ENCODE assay signal across 19 cellular contexts in the genomic region with DNA sequence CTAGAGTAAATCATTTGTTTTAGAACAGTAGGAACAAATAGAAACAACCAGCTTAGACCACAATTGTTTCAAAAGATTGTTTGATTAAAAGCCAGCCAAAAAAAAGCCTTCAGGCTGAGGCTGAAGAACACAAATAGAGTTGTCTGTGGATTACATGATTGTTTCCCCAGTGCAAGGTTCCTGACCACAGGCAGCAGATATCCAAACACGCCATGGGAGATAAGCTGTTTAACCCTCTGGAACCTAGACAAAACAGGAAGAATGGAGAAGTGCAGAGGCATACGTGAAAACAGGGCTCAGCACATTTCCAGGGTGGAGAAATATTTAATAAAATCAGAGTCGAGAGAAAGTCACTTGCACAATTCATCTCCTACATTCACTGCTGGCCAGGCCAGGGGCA. TPM values are rescaled to one million over a fixed set of nuclear protein-coding genes. Genes with fewer than 3 reads are reported as not detected.
DNase-seq lines count a peak whose midpoint lies in the region; ATAC-seq and TF ChIP-seq lines count a peak whose summit lies in the region.
"Had no signal": no experiment of that assay in that cellular context is flagged by ENCODE, and none has a peak within 500 bp of the region (broad histone marks: within the 10 kb centered on the region; RNA-seq: fewer than 3 reads in every experiment).

No MANE protein-coding gene starts in this region.

- H3K27me3 Mint-ChIP-seq in Caco-2 (ENCODE audit: insufficient read depth, unreplicated experiment): no peaks in the 10 kb centered on the region
- H3K27me3 Mint-ChIP-seq in activated T-helper 2 cell treated with anti-CD3 and anti-CD28 coated beads, Interferon-gamma antibody, Interleukin-2, Interleukin-4, amounts not matched to agents 10 μg/mL and 5 μg/mL and 100 μg/mL, durations not matched to agents 14 hours and 24 hours and 36 hours (ENCODE audit: low read depth): no peaks in the 10 kb centered on the region
- no peaks in the 10 kb centered on the region for H3K27me3 Mint-ChIP-seq in activated CD8-positive, alpha-beta T cell treated with anti-CD3 and anti-CD28 coated beads, Interleukin-2, amount 10 ng/mL, durations not matched to agents 7 days and 5 days (ENCODE audit: low read depth)
- H3K27me3 Mint-ChIP-seq: stimulated activated memory B cell treated with anti-CD40 and anti-IgM and Interleukin-4, amounts not matched to agents 10 μg/mL and 1 μg/mL and 100 μg/mL, for 72 hours had no signal

- no peak for TF ChIP-seq POLR2A in heart left ventricle (IDR thresholded peaks at IDR 0.05)

- peak overlapping the region in 10 of 12 donors; percentile 30 to 93 (median 78) for H3K27ac ChIP-seq in heart left ventricle
- H3K27ac ChIP-seq: PC-9, SK-N-MC had no signal

- H3K36me3 ChIP-seq in Caco-2 (ENCODE audit: control insufficient read depth, insufficient read depth, low read length): no peaks in the 10 kb centered on the region; the same call in 1 of the 2 replicates
- peaks cover 0 to 47% (median 19%) of the 10 kb centered on the region in 9 donors for H3K36me3 ChIP-seq in heart left ventricle
- H3K36me3 ChIP-seq: MG63 had no signal

- intact Hi-C loops in Caco-2 (cut with micrococcal nuclease; ENCODE audit: unreplicated experiment) (no loop called here), heart left ventricle (cut with DNase I) (no loop called here)
- intact Hi-C loops in activated T-helper 2 cell treated with anti-CD3 and anti-CD28 coated beads, Interferon-gamma antibody, Interleukin-2, Interleukin-4, amounts not matched to agents 10 μg/mL and 5 μg/mL and 100 μg/mL, durations not matched to agents 14 hours and 24 hours and 36 hours (cut with micrococcal nuclease): no loop called here

- H3K9me3 Mint-ChIP-seq in Caco-2 (ENCODE audit: unreplicated experiment): no peaks in the 10 kb centered on the region
- no peaks in the 10 kb centered on the region for H3K9me3 Mint-ChIP-seq in activated T-helper 2 cell treated with anti-CD3 and anti-CD28 coated beads, Interferon-gamma antibody, Interleukin-2, Interleukin-4, amounts not matched to agents 10 μg/mL and 5 μg/mL and 100 μg/mL, durations not matched to agents 14 hours and 24 hours and 36 hours
- H3K9me3 Mint-ChIP-seq in activated CD8-positive, alpha-beta T cell treated with anti-CD3 and anti-CD28 coated beads, Interleukin-2, amount 10 ng/mL, durations not matched to agents 7 days and 5 days (ENCODE audit: insufficient read depth): no peaks in the 10 kb centered on the region
- H3K9me3 Mint-ChIP-seq: CD8-positive, alpha-beta T cell; stimulated activated memory B cell treated with anti-CD40 and anti-IgM and Interleukin-4, amounts not matched to agents 10 μg/mL and 1 μg/mL and 100 μg/mL, for 72 hours had no signal

- CTCF ChIA-PET in Caco-2 (lab: Charles Lee): interaction anchor here (0.7 to 1.3 kb wide), 2 partner anchors 15 to 99 kb away, joined by 3 read pairs; no protein-coding TSS in a partner anchor
- CTCF ChIA-PET in activated CD8-positive, alpha-beta T cell treated with anti-CD3 and anti-CD28 coated beads, Interleukin-2, amount 10 ng/mL, durations not matched to agents 7 days and 5 days (lab: Charles Lee): no interaction called here

- peaks cover 18% of the 10 kb centered on the region for H3K36me3 Mint-ChIP-seq in Caco-2 (ENCODE audit: insufficient read depth, unreplicated experiment)
- H3K36me3 Mint-ChIP-seq in activated T-helper 2 cell treated with anti-CD3 and anti-CD28 coated beads, Interferon-gamma antibody, Interleukin-2, Interleukin-4, amounts not matched to agents 10 μg/mL and 5 μg/mL and 100 μg/mL, durations not matched to agents 14 hours and 24 hours and 36 hours (ENCODE audit: low read depth): peaks cover 11% of the 10 kb centered on the region
- peaks cover 3% of the 10 kb centered on the region for H3K36me3 Mint-ChIP-seq in activated CD8-positive, alpha-beta T cell treated with anti-CD3 and anti-CD28 coated beads, Interleukin-2, amount 10 ng/mL, durations not matched to agents 7 days and 5 days (ENCODE audit: low read depth)

- H3K4me3 ChIP-seq in Caco-2 (ENCODE audit: low read depth, low read length) (no peak overlapping the region), heart left ventricle (no peak overlapping the region)
- H3K4me3 ChIP-seq: MG63, PC-9, SK-N-MC, skin epidermis had no signal

- H3K9me3 ChIP-seq in Caco-2 (no peaks in the 10 kb centered on the region), heart left ventricle (no peaks in the 10 kb centered on the region)
- H3K9me3 ChIP-seq: MG63 had no signal

- peak; percentile 3 to 36 (median 23) for ATAC-seq in heart left ventricle
- no peak for ATAC-seq in HG03342 (IDR thresholded peaks at IDR 0.05; ENCODE audit: unreplicated experiment)
- no peak for ATAC-seq in GM18868 (IDR thresholded peaks at IDR 0.05; ENCODE audit: unreplicated experiment)
- no peak for ATAC-seq in activated CD8-positive, alpha-beta T cell treated with anti-CD3 and anti-CD28 coated beads, Interleukin-2, amount 10 ng/mL, durations not matched to agents 7 days and 5 days
- ATAC-seq: CD8-positive, alpha-beta T cell; stimulated activated memory B cell treated with anti-CD40 and anti-IgM and Interleukin-4, amounts not matched to agents 10 μg/mL and 1 μg/mL and 100 μg/mL, for 72 hours had no signal

- DNase-seq in Caco-2: no peak
- no peak for DNase-seq in activated T-helper 2 cell treated with anti-CD3 and anti-CD28 coated beads, Interferon-gamma antibody, Interleukin-2, Interleukin-4, amounts not matched to agents 10 μg/mL and 5 μg/mL and 100 μg/mL, durations not matched to agents 14 hours and 24 hours and 36 hours (ENCODE audit: low spot score)
- no peak for DNase-seq in heart left ventricle
- DNase-seq in non-pigmented ciliary epithelial cell (ENCODE audit: low read depth): peak; percentile 55
- no peak for DNase-seq in cerebellum (ENCODE audit: low spot score)
- no peak for DNase-seq in activated CD8-positive, alpha-beta T cell treated with anti-CD3 and anti-CD28 coated beads, Interleukin-2, amount 10 ng/mL, durations not matched to agents 7 days and 5 days
- DNase-seq: activated effector memory CD4-positive, alpha-beta T cell treated with anti-CD3 and anti-CD28 coated beads, Interleukin-2, amount 50 U/mL, for 16 hours; CD8-positive, alpha-beta T cell; effector CD8-positive, alpha-beta T cell; EL; MG63; NCI-H524 treated with DMSO at 0.1 percent for 48 hours; PC-9; trophoblast cell had no signal

- H3K27me3 ChIP-seq in Caco-2 (replicated peaks; ENCODE audit: control insufficient read depth, insufficient read depth, low read length) (no peaks in the 10 kb centered on the region), heart left ventricle (no peaks in the 10 kb centered on the region)
- H3K27me3 ChIP-seq: MG63 had no signal

- H3K4me1 ChIP-seq in Caco-2 (0 out of 2 replicates have a peak, but pooled peaks cover 3% of the 10 kb centered on the region), heart left ventricle (peaks cover 0 to 33% (median 18%) of the 10 kb centered on the region in 12 donors)

- TF ChIP-seq CTCF in Caco-2 (IDR thresholded peaks at IDR 0.05; ENCODE audit: insufficient read depth in 1 of 2, low read depth in 1 of 2, low read length in 1 of 2, severe bottlenecking in 1 of 2, unreplicated experiment in 1 of 2) (no peak), heart left ventricle (IDR thresholded peaks at IDR 0.05) (no peak)

- H3K27ac Mint-ChIP-seq in Caco-2 (ENCODE audit: unreplicated experiment): peak overlapping the region; percentile 55
- peak overlapping the region; percentile 38 for H3K27ac Mint-ChIP-seq in activated T-helper 2 cell treated with anti-CD3 and anti-CD28 coated beads, Interferon-gamma antibody, Interleukin-2, Interleukin-4, amounts not matched to agents 10 μg/mL and 5 μg/mL and 100 μg/mL, durations not matched to agents 14 hours and 24 hours and 36 hours
- no peak overlapping the region for H3K27ac Mint-ChIP-seq in activated CD8-positive, alpha-beta T cell treated with anti-CD3 and anti-CD28 coated beads, Interleukin-2, amount 10 ng/mL, durations not matched to agents 7 days and 5 days
- H3K27ac Mint-ChIP-seq: CD8-positive, alpha-beta T cell; stimulated activated memory B cell treated with anti-CD40 and anti-IgM and Interleukin-4, amounts not matched to agents 10 μg/mL and 1 μg/mL and 100 μg/mL, for 72 hours had no signal

- BruUV-seq in Caco-2 (replicated peaks; lab: Mats Ljungman, UMichigan): no TSS peak

- no peak overlapping the region for H3K4me3 Mint-ChIP-seq in Caco-2 (ENCODE audit: unreplicated experiment)
- no peak overlapping the region for H3K4me3 Mint-ChIP-seq in activated T-helper 2 cell treated with anti-CD3 and anti-CD28 coated beads, Interferon-gamma antibody, Interleukin-2, Interleukin-4, amounts not matched to agents 10 μg/mL and 5 μg/mL and 100 μg/mL, durations not matched to agents 14 hours and 24 hours and 36 hours (ENCODE audit: low read depth)
- H3K4me3 Mint-ChIP-seq in activated CD8-positive, alpha-beta T cell treated with anti-CD3 and anti-CD28 coated beads, Interleukin-2, amount 10 ng/mL, durations not matched to agents 7 days and 5 days: no peak overlapping the region
- H3K4me3 Mint-ChIP-seq: CD8-positive, alpha-beta T cell; stimulated activated memory B cell treated with anti-CD40 and anti-IgM and Interleukin-4, amounts not matched to agents 10 μg/mL and 1 μg/mL and 100 μg/mL, for 72 hours had no signal

- H3K4me1 Mint-ChIP-seq in Caco-2 (ENCODE audit: low read depth, unreplicated experiment): peaks cover 7% of the 10 kb centered on the region
- peaks cover 2% of the 10 kb centered on the region for H3K4me1 Mint-ChIP-seq in activated T-helper 2 cell treated with anti-CD3 and anti-CD28 coated beads, Interferon-gamma antibody, Interleukin-2, Interleukin-4, amounts not matched to agents 10 μg/mL and 5 μg/mL and 100 μg/mL, durations not matched to agents 14 hours and 24 hours and 36 hours (ENCODE audit: low read depth)
- no peaks in the 10 kb centered on the region for H3K4me1 Mint-ChIP-seq in activated CD8-positive, alpha-beta T cell treated with anti-CD3 and anti-CD28 coated beads, Interleukin-2, amount 10 ng/mL, durations not matched to agents 7 days and 5 days (ENCODE audit: low read depth)
- H3K4me1 Mint-ChIP-seq: stimulated activated memory B cell treated with anti-CD40 and anti-IgM and Interleukin-4, amounts not matched to agents 10 μg/mL and 1 μg/mL and 100 μg/mL, for 72 hours had no signal

- POLR2A ChIA-PET in Caco-2 (lab: Charles Lee): no interaction called here
- POLR2A ChIA-PET in activated CD8-positive, alpha-beta T cell treated with anti-CD3 and anti-CD28 coated beads, Interleukin-2, amount 10 ng/mL, durations not matched to agents 7 days and 5 days (lab: Charles Lee): no interaction called here

- 36 to 44% (median 41%) methylated on average over 3 of the region's 3 CpGs for WGBS in heart left ventricle, 4 donors

RNA-seq across cellular contexts. Expression of a gene that starts 21.0 kb away (rescaled TPM):
- total RNA-seq in Caco-2 (2022): 37.9 and 40.3 TPM in 2 replicates
- total RNA-seq in activated T-helper 2 cell treated with anti-CD3 and anti-CD28 coated beads, Interferon-gamma antibody, Interleukin-2, Interleukin-4, amounts not matched to agents 10 μg/mL and 5 μg/mL and 100 μg/mL, durations not matched to agents 14 hours and 24 hours and 36 hours: 29.9 and 31.3 TPM in 2 replicates
- 10 to 100 TPM; 25.6 to 46.2 (median 37.6) TPM for total RNA-seq in heart left ventricle
- polyA plus RNA-seq in heart left ventricle: 10 to 100 TPM; 29.6 to 51.4 TPM
- total RNA-seq in cerebellum: 38.5 TPM
- total RNA-seq in activated CD8-positive, alpha-beta T cell treated with anti-CD3 and anti-CD28 coated beads, Interleukin-2, amount 10 ng/mL, durations not matched to agents 7 days and 5 days: 10 to 100 TPM; 23.9 to 27.0 TPM

RNA-seq across cellular contexts. Expression of a gene that starts 21.2 kb away (rescaled TPM):
- total RNA-seq in Caco-2 (2022) (12.7 and 14.0 TPM in 2 replicates), heart left ventricle (10 to 100 TPM; 15.3 to 27.7 (median 18.2) TPM), cerebellum (8.6 TPM)
- 9.3 and 10.8 TPM in 2 replicates for total RNA-seq in activated T-helper 2 cell treated with anti-CD3 and anti-CD28 coated beads, Interferon-gamma antibody, Interleukin-2, Interleukin-4, amounts not matched to agents 10 μg/mL and 5 μg/mL and 100 μg/mL, durations not matched to agents 14 hours and 24 hours and 36 hours
- 10 to 100 TPM in 1 of 2 donors, 1 to 10 TPM in 1; 8.0 to 19.8 TPM for polyA plus RNA-seq in heart left ventricle
- total RNA-seq in activated CD8-positive, alpha-beta T cell treated with anti-CD3 and anti-CD28 coated beads, Interleukin-2, amount 10 ng/mL, durations not matched to agents 7 days and 5 days: 1 to 10 TPM; 8.3 to 8.9 TPM

RNA-seq across cellular contexts. Expression of a gene that starts 45.3 kb away (rescaled TPM):
- 1.6 and 2.1 TPM in 2 replicates for total RNA-seq in Caco-2 (2022)
- not detected in 2 replicates for total RNA-seq in activated T-helper 2 cell treated with anti-CD3 and anti-CD28 coated beads, Interferon-gamma antibody, Interleukin-2, Interleukin-4, amounts not matched to agents 10 μg/mL and 5 μg/mL and 100 μg/mL, durations not matched to agents 14 hours and 24 hours and 36 hours
- total RNA-seq in heart left ventricle: 1 to 10 TPM in 4 of 9 donors, under 1 TPM in 5; 0.42 to 3.7 (median 1.00) TPM
- polyA plus RNA-seq in heart left ventricle: 1 to 10 TPM in 1 of 2 donors, under 1 TPM in 1; 0.57 to 1.2 TPM
- total RNA-seq in cerebellum: 4.3 TPM
- under 1 TPM; 0.70 to 0.95 TPM for total RNA-seq in activated CD8-positive, alpha-beta T cell treated with anti-CD3 and anti-CD28 coated beads, Interleukin-2, amount 10 ng/mL, durations not matched to agents 7 days and 5 days

RNA-seq across cellular contexts. Expression of a gene that starts 45.8 kb away (rescaled TPM):
- 35.5 and 43.3 TPM in 2 replicates for total RNA-seq in Caco-2 (2022)
- total RNA-seq in activated T-helper 2 cell treated with anti-CD3 and anti-CD28 coated beads, Interferon-gamma antibody, Interleukin-2, Interleukin-4, amounts not matched to agents 10 μg/mL and 5 μg/mL and 100 μg/mL, durations not matched to agents 14 hours and 24 hours and 36 hours: 9.4 and 13.4 TPM in 2 replicates
- total RNA-seq in heart left ventricle: 100 to 1,000 TPM; 210 to 345 (median 247) TPM
- polyA plus RNA-seq in heart left ventricle: 100 to 1,000 TPM; 122 to 129 TPM
- 39.2 TPM for total RNA-seq in cerebellum
- total RNA-seq in activated CD8-positive, alpha-beta T cell treated with anti-CD3 and anti-CD28 coated beads, Interleukin-2, amount 10 ng/mL, durations not matched to agents 7 days and 5 days: 10 to 100 TPM; 22.1 to 25.0 TPM

Comparison
In these comparisons a context has a peak if more than half of its experiments do, and no peak if none do; other contexts are left out.
1. ATAC-seq: peak in heart left ventricle (4 of 4); none in HG03342 (single experiment), GM18868 (single experiment) and activated CD8-positive, alpha-beta T cell treated with anti-CD3 and anti-CD28 coated beads, Interleukin-2, amount 10 ng/mL, durations not matched to agents 7 days and 5 days (single experiment).